Comparison of ENCODE assay signal across 16 cellular contexts in genomic region chr14:77584809-77585208, GRCh38. TPM values are rescaled to one million over a fixed set of nuclear protein-coding genes. Genes with fewer than 3 reads are reported as not detected.
A peak's percentile ranks its signal among the peaks of the same experiment; 100 is the strongest.
DNase-seq lines count a peak whose midpoint lies in the region; ATAC-seq and TF ChIP-seq lines count a peak whose summit lies in the region.
"Had no signal": no experiment of that assay in that cellular context is flagged by ENCODE, and none has a peak within 500 bp of the region (broad histone marks: within the 10 kb centered on the region; RNA-seq: fewer than 3 reads in every experiment).

No MANE protein-coding gene starts in this region.

- no peak overlapping the region for H2AFZ ChIP-seq in neuronal stem cell (ENCODE audit: low read length)

- no peak overlapping the region for H3K4ac ChIP-seq in neuronal stem cell (ENCODE audit: low read length)

- H3K27me3 ChIP-seq in esophagus muscularis mucosa = no peaks in the 10 kb centered on the region
- H3K27me3 ChIP-seq in neuronal stem cell (ENCODE audit: control insufficient read depth in 3 of 3, insufficient read depth in 3 of 3, low read depth in 1 of 3, low read length in 3 of 3) = no peaks in the 10 kb centered on the region
- H3K27me3 ChIP-seq: Peyer's patch had no signal

- no peak overlapping the region for H2BK120ac ChIP-seq in neuronal stem cell (ENCODE audit: low read depth, low read length)

- H2AK5ac ChIP-seq in neuronal stem cell (ENCODE audit: low read depth, low read length) = peak overlapping the region; percentile 94

- peak overlapping the region; percentile 62 for H3K18ac ChIP-seq in neuronal stem cell (ENCODE audit: low read length)

- intact Hi-C loops in Right ventricle myocardium superior (cut with DNase I) (no loop called here), Right ventricle myocardium inferior (cut with DNase I) (no loop called here), esophagus muscularis mucosa (cut with DNase I) (no loop called here)

- no peak overlapping the region for H4K91ac ChIP-seq in neuronal stem cell (ENCODE audit: low read depth, low read length, poor library complexity)

- no peak overlapping the region for H3K4me3 ChIP-seq in esophagus muscularis mucosa
- H3K4me3 ChIP-seq in neuronal stem cell (ENCODE audit: low read length in 2 of 2) = no peak overlapping the region
- H3K4me3 ChIP-seq: Peyer's patch had no signal

- H3K36me3 ChIP-seq in esophagus muscularis mucosa = no peaks in the 10 kb centered on the region
- H3K36me3 ChIP-seq in neuronal stem cell (replicated peaks in 1 of 2; ENCODE audit: control insufficient read depth in 2 of 2, insufficient read depth in 2 of 2, low read length in 2 of 2) = no peaks in the 10 kb centered on the region
- H3K36me3 ChIP-seq: Peyer's patch had no signal

- H3K9ac ChIP-seq in neuronal stem cell (ENCODE audit: low read depth, low read length, poor library complexity) = peak overlapping the region; percentile 2

- H2BK12ac ChIP-seq in neuronal stem cell (ENCODE audit: low read length) = no peak overlapping the region

- TF ChIP-seq EP300 in esophagus muscularis mucosa (IDR thresholded peaks at IDR 0.05) = no peak

- TF ChIP-seq CTCF in esophagus muscularis mucosa (IDR thresholded peaks at IDR 0.05) = no peak

- no peaks in the 10 kb centered on the region for H3K9me3 ChIP-seq in esophagus muscularis mucosa
- H3K9me3 ChIP-seq in neuronal stem cell (replicated peaks in 1 of 2; ENCODE audit: control insufficient read depth in 2 of 2, insufficient read depth in 1 of 2, low read depth in 1 of 2, low read length in 2 of 2) = peaks cover 0 to 3% of the 10 kb centered on the region in 2 donors
- H3K9me3 ChIP-seq: Peyer's patch had no signal

- no peak overlapping the region for H3K14ac ChIP-seq in neuronal stem cell (ENCODE audit: low read length)

- H3K4me1 ChIP-seq in esophagus muscularis mucosa = peaks cover 20 to 33% (median 21%) of the 10 kb centered on the region in 4 donors
- peaks cover 0 to 3% of the 10 kb centered on the region in 2 donors for H3K4me1 ChIP-seq in neuronal stem cell (ENCODE audit: control insufficient read depth in 2 of 2, insufficient read depth in 1 of 2, low read depth in 1 of 2, low read length in 2 of 2)

- H3K4me2 ChIP-seq in neuronal stem cell (ENCODE audit: insufficient read depth, low read length, poor library complexity, severe bottlenecking) = no peak overlapping the region

- no peaks in the 10 kb centered on the region for H3K79me1 ChIP-seq in neuronal stem cell (ENCODE audit: low read depth, low read length)

- no peak overlapping the region for H2BK5ac ChIP-seq in neuronal stem cell (ENCODE audit: low read length)

- no peak overlapping the region for H4K8ac ChIP-seq in neuronal stem cell (ENCODE audit: low read depth, low read length)

- H3K27ac ChIP-seq in esophagus muscularis mucosa (replicated peaks in 1 of 4) (no peak overlapping the region), neuronal stem cell (replicated peaks; ENCODE audit: low read length) (no peak overlapping the region), temporal lobe (ENCODE audit: low read depth, low read length) (peak overlapping the region; percentile 77)
- H3K27ac ChIP-seq: 22Rv1, Peyer's patch had no signal

- no peak for DNase-seq in Right ventricle myocardium superior
- DNase-seq in Right ventricle myocardium inferior (ENCODE audit: missing footprints) = no peak
- peak; percentile 42 for DNase-seq in esophagus muscularis mucosa (ENCODE audit: extremely low spot score)
- DNase-seq in neuronal stem cell (ENCODE audit: low spot score) = no peak
- DNase-seq in NCI-H2196 (lab: John Stamatoyannopoulos, UW; ENCODE audit: unreplicated experiment) = no peak
- DNase-seq: DMS153, HCEC 1CT, NCI-H1048, NCI-H446 treated with DMSO at 0.1 percent for 48 hours, NCI-H82, Peyer's patch, SHP77 treated with DMSO at 0.1 percent for 48 hours had no signal

- H2BK15ac ChIP-seq in neuronal stem cell (ENCODE audit: low read length) = no peak overlapping the region

- no peak for TF ChIP-seq POLR2A in esophagus muscularis mucosa (IDR thresholded peaks at IDR 0.05; ENCODE audit: low read depth)

- ATAC-seq in Right ventricle myocardium superior (ENCODE audit: poor library complexity) = peak; percentile 30
- ATAC-seq in Right ventricle myocardium inferior = no peak
- ATAC-seq in HG02588 (IDR thresholded peaks at IDR 0.05; ENCODE audit: unreplicated experiment) = no peak
- ATAC-seq in GM19395 (IDR thresholded peaks at IDR 0.05; ENCODE audit: unreplicated experiment) = no peak

- no peak overlapping the region for H3K23ac ChIP-seq in neuronal stem cell (ENCODE audit: low read depth, low read length, poor library complexity)

- 81% methylated on average over 10 of the region's 10 CpGs for WGBS in esophagus muscularis mucosa
- no CpG with 5 or more reads among the region's 10 CpGs for WGBS in neuronal stem cell (ENCODE audit: extremely low coverage in 2 of 2, insufficient read length in 2 of 2, insufficient replicate concordance in 1 of 2), 2 donors

RNA-seq across cellular contexts. Expression of gene SPTLC2, which starts 31.6 kb away (rescaled TPM):
- total RNA-seq in Right ventricle myocardium superior (10.2 TPM), Right ventricle myocardium inferior (10.8 TPM), esophagus muscularis mucosa (10 to 100 TPM; 14.5 to 25.3 (median 20.1) TPM), temporal lobe (22.4 TPM)
- 3.5 TPM for polyA plus RNA-seq in neuronal stem cell (2013, experiment 1 of 2)
- polyA plus RNA-seq in neuronal stem cell (2013, experiment 2 of 2) = 3.3 TPM
